In genomic region chr21:45559216-45560105, GRCh38 we compare ENCODE assay signal across 15 cellular contexts. TPM values are rescaled to one million over a fixed set of nuclear protein-coding genes. Genes with fewer than 3 reads are reported as not detected.
DNase-seq lines count a peak whose midpoint lies in the region; ATAC-seq and TF ChIP-seq lines count a peak whose summit lies in the region.
"Had no signal": no experiment of that assay in that cellular context is flagged by ENCODE, and none has a peak within 500 bp of the region (broad histone marks: within the 10 kb centered on the region; RNA-seq: fewer than 3 reads in every experiment).

No MANE protein-coding gene starts in this region.

- intact Hi-C loops in cardiac septum (cut with DNase I) (loop anchor here (5.0 kb wide), 2 partner anchors 33 to 363 kb away; no protein-coding TSS in a partner anchor), left ventricle myocardium superior (cut with micrococcal nuclease) (loop anchor here (10.0 kb wide), 1 partner anchor 265 kb away; no protein-coding TSS in a partner anchor)

- no peaks in the 10 kb centered on the region for H3K79me2 ChIP-seq in osteoblast (ENCODE audit: insufficient read depth, low read length)

- no peak for TF ChIP-seq CTCF in osteoblast (IDR thresholded peaks at IDR 0.05; ENCODE audit: extremely low read depth, low read depth, low read length)

- DNase-seq in cardiac septum (ENCODE audit: low spot score) (peak; percentile 36), left ventricle myocardium superior (no peak), iPS-NIHi11 (ENCODE audit: low spot score) (peak; percentile 21), osteoblast (ENCODE audit: insufficient read length, low spot score, missing footprints) (peak; percentile 62), inferior parietal cortex (ENCODE audit: extremely low spot score) (no peak)
- DNase-seq: AML-193; CD4-positive, CD25-positive, alpha-beta regulatory T cell; DMS53; NCI-H1436; NCI-H2081; NCI-H510A treated with DMSO at 0.1 percent for 48 hours had no signal

- no peak overlapping the region for H3K4me2 ChIP-seq in osteoblast (ENCODE audit: insufficient read depth, low read length)

- H3K27ac ChIP-seq in osteoblast (ENCODE audit: low read depth, low read length), result no peak overlapping the region
- H3K27ac ChIP-seq: HL-60 had no signal

- no peaks in the 10 kb centered on the region for H3K9me3 ChIP-seq in osteoblast (ENCODE audit: low read depth, low read length)

- H3K4me1 ChIP-seq in osteoblast (ENCODE audit: insufficient read depth, low read length), result peaks cover 6% of the 10 kb centered on the region

- no peaks in the 10 kb centered on the region for H4K20me1 ChIP-seq in osteoblast (ENCODE audit: insufficient read depth, low read length)

- no peaks in the 10 kb centered on the region for H3K36me3 ChIP-seq in osteoblast (ENCODE audit: insufficient read depth, low read length)

- H3K4me3 ChIP-seq in osteoblast (ENCODE audit: insufficient read depth, low read length), result no peak overlapping the region

- peaks cover 25% of the 10 kb centered on the region for H3K27me3 ChIP-seq in osteoblast (ENCODE audit: insufficient read depth, low read length)

- ATAC-seq in left ventricle myocardium superior, result no peak
- no peak for ATAC-seq in HG03097 (IDR thresholded peaks at IDR 0.05; ENCODE audit: low FRiP score, unreplicated experiment)
- ATAC-seq in HG02571 (IDR thresholded peaks at IDR 0.05; ENCODE audit: unreplicated experiment), result no peak
- ATAC-seq: HCT116 had no signal

- H2AFZ ChIP-seq in osteoblast (ENCODE audit: low read length), result no peak overlapping the region

RNA-seq across cellular contexts. Expression of gene SLC19A1, which starts 17.2 kb away (rescaled TPM):
- 2.7 TPM for total RNA-seq in cardiac septum
- 7.6 TPM for total RNA-seq in left ventricle myocardium superior
- 2.9 and 3.2 TPM in 2 replicates for total RNA-seq in osteoblast

Comparison
In these comparisons a context has a peak if more than half of its experiments do, and no peak if none do; other contexts are left out.
1. DNase-seq: peak in cardiac septum (single experiment), iPS-NIHi11 (single experiment) and osteoblast (single experiment); none in left ventricle myocardium superior (single experiment) and inferior parietal cortex (single experiment).